In genomic region chr6:31734703-31735500, GRCh38 we compare ENCODE assay signal across 8 cellular contexts. TPM values are rescaled to one million over a fixed set of nuclear protein-coding genes. Genes with fewer than 3 reads are reported as not detected.
DNase-seq lines count a peak whose midpoint lies in the region; ATAC-seq and TF ChIP-seq lines count a peak whose summit lies in the region.

No MANE protein-coding gene starts in this region.

- TF ChIP-seq CTCF in 22Rv1 (IDR thresholded peaks at IDR 0.05): no peak
- TF ChIP-seq CTCF in activated CD8-positive, alpha-beta T cell treated with anti-CD3 and anti-CD28 coated beads for 36 hours (IDR thresholded peaks at IDR 0.05): no peak
- TF ChIP-seq CTCF in epithelial cell of esophagus (IDR thresholded peaks at IDR 0.05; ENCODE audit: insufficient read depth, low read depth, low read length, missing control alignments): no peak
- no peak for TF ChIP-seq CTCF in tibial nerve (IDR thresholded peaks at IDR 0.05)

- no peaks in the 10 kb centered on the region for H3K27me3 ChIP-seq in tibial nerve

- H3K36me3 ChIP-seq in tibial nerve: peaks cover 0 to 35% (median 4%) of the 10 kb centered on the region in 3 donors

- no peaks in the 10 kb centered on the region for H3K9me3 Mint-ChIP-seq in activated CD8-positive, alpha-beta T cell treated with anti-CD3 and anti-CD28 coated beads for 36 hours

- 2 to 3% methylated on average over 22 of the region's 22 CpGs for WGBS in tibial nerve, 2 donors

- peaks cover 60% of the 10 kb centered on the region for H3K4me1 Mint-ChIP-seq in activated CD8-positive, alpha-beta T cell treated with anti-CD3 and anti-CD28 coated beads for 36 hours (ENCODE audit: low read depth)

- TF ChIP-seq POLR2A in GM18526 (IDR thresholded peaks at IDR 0.05; ENCODE audit: extremely low read depth, insufficient read length) (peak; percentile 34), tibial nerve (IDR thresholded peaks at IDR 0.05) (peak; percentile 2 to 48)

- H3K9me3 ChIP-seq in tibial nerve: no peaks in the 10 kb centered on the region

- H3K4me1 ChIP-seq in tibial nerve: peaks cover 0 to 71% (median 38%) of the 10 kb centered on the region in 4 donors

- H3K4me3 ChIP-seq in epithelial cell of esophagus (ENCODE audit: low read length) (peak overlapping the region; percentile 100), tibial nerve (peak overlapping the region; percentile 64 to 76 (median 64))

- no peaks in the 10 kb centered on the region for H3K27me3 Mint-ChIP-seq in activated CD8-positive, alpha-beta T cell treated with anti-CD3 and anti-CD28 coated beads for 36 hours

- ATAC-seq in activated CD8-positive, alpha-beta T cell treated with anti-CD3 and anti-CD28 coated beads for 36 hours: peak; percentile 47
- no peak for ATAC-seq in GM21390 (IDR thresholded peaks at IDR 0.05; ENCODE audit: unreplicated experiment)

- intact Hi-C loops in activated CD8-positive, alpha-beta T cell treated with anti-CD3 and anti-CD28 coated beads for 36 hours (cut with micrococcal nuclease): loop anchor here (5.0 to 10.0 kb wide), 2 partner anchors 97 to 190 kb away; partner anchors contain the start of genes ATP6V1G2, DDX39B and NFKBIL1

- POLR2A ChIA-PET in activated CD8-positive, alpha-beta T cell treated with anti-CD3 and anti-CD28 coated beads for 36 hours (lab: Charles Lee): interaction anchor here (0.6 to 6.0 kb wide), 11 partner anchors 8 to 254 kb away, joined by 3 to 24 read pairs (median 4); partner anchors contain the start of genes GPANK1 and VARS1

- H3K36me3 Mint-ChIP-seq in activated CD8-positive, alpha-beta T cell treated with anti-CD3 and anti-CD28 coated beads for 36 hours (ENCODE audit: low read depth): peaks cover 51% of the 10 kb centered on the region

- H3K27ac Mint-ChIP-seq in activated CD8-positive, alpha-beta T cell treated with anti-CD3 and anti-CD28 coated beads for 36 hours: peak overlapping the region; percentile 93

- DNase-seq in NCI-H226 (peak; percentile 70), epithelial cell of esophagus (ENCODE audit: low read depth) (peak; percentile 83), myocyte (ENCODE audit: low read depth) (peak; percentile 81), tibial nerve (ENCODE audit: low spot score in 2 of 2) (peak in 1 of 2 donors; percentile 36)
- DNase-seq in activated CD8-positive, alpha-beta T cell treated with anti-CD3 and anti-CD28 coated beads for 36 hours: peak; percentile 78

- H3K4me3 Mint-ChIP-seq in activated CD8-positive, alpha-beta T cell treated with anti-CD3 and anti-CD28 coated beads for 36 hours: peak overlapping the region; percentile 97

- peak in 1 of 2 donors; percentile 58 for TF ChIP-seq EP300 in tibial nerve (IDR thresholded peaks at IDR 0.05)

- H3K27ac ChIP-seq in 22Rv1 (peak overlapping the region; percentile 99), tibial nerve (peak overlapping the region; percentile 89 to 94 (median 92))

- CTCF ChIA-PET in activated CD8-positive, alpha-beta T cell treated with anti-CD3 and anti-CD28 coated beads for 36 hours (lab: Charles Lee): interaction anchor here (0.7 to 9.9 kb wide), 6 partner anchors 11 to 98 kb away, joined by 3 to 59 read pairs (median 4); partner anchors contain the start of gene HSPA1B

RNA-seq across cellular contexts. Expression of gene CLIC1, which starts 1.4 kb away (rescaled TPM):
- 100 to 1,000 TPM; 334 to 346 TPM for total RNA-seq in activated CD8-positive, alpha-beta T cell treated with anti-CD3 and anti-CD28 coated beads for 36 hours
- total RNA-seq in myocyte (257 and 425 TPM in 2 replicates), tibial nerve (100 to 1,000 TPM; 216 to 341 (median 246) TPM)
- 416 TPM for polyA plus RNA-seq in myocyte (2012)

RNA-seq across cellular contexts. Expression of gene MSH5, which starts 4.9 kb away (rescaled TPM):
- total RNA-seq in activated CD8-positive, alpha-beta T cell treated with anti-CD3 and anti-CD28 coated beads for 36 hours: 100 to 1,000 TPM in 1 of 2 experiments, 10 to 100 TPM in 1; 96.9 to 105 TPM
- total RNA-seq in myocyte (7.4 and 8.4 TPM in 2 replicates), tibial nerve (10 to 100 TPM; 12.2 to 25.5 (median 18.4) TPM)
- polyA plus RNA-seq in myocyte (2012): 9.1 TPM

RNA-seq across cellular contexts. Expression of gene DDAH2, which starts 5.8 kb away (rescaled TPM):
- 1 to 10 TPM; 6.3 to 6.9 TPM for total RNA-seq in activated CD8-positive, alpha-beta T cell treated with anti-CD3 and anti-CD28 coated beads for 36 hours
- total RNA-seq in myocyte: 120 and 142 TPM in 2 replicates
- polyA plus RNA-seq in myocyte (2012): 168 TPM
- 100 to 1,000 TPM; 134 to 193 (median 166) TPM for total RNA-seq in tibial nerve

RNA-seq across cellular contexts. Expression of gene MPIG6B, which starts 11.7 kb away (rescaled TPM):
- under 1 TPM; 0.65 to 0.81 TPM for total RNA-seq in activated CD8-positive, alpha-beta T cell treated with anti-CD3 and anti-CD28 coated beads for 36 hours
- total RNA-seq in myocyte: not detected in 2 replicates
- polyA plus RNA-seq in myocyte (2012): 0.30 TPM
- total RNA-seq in tibial nerve: not detected

RNA-seq across cellular contexts. Expression of gene LY6G6C, which starts 13.4 kb away (rescaled TPM):
- not detected for total RNA-seq in activated CD8-positive, alpha-beta T cell treated with anti-CD3 and anti-CD28 coated beads for 36 hours
- total RNA-seq in myocyte (not detected in 2 replicates), tibial nerve (not detected)
- 0.11 TPM for polyA plus RNA-seq in myocyte (2012)

Comparison
In these comparisons a context has a peak if more than half of its experiments do, and no peak if none do; other contexts are left out.
1. RNA of gene DDAH2, which starts 5.8 kb away (total RNA-seq): 134 to 193 TPM in tibial nerve and 120 to 142 TPM in myocyte; 6.3 to 6.9 TPM in activated CD8-positive, alpha-beta T cell treated with anti-CD3 and anti-CD28 coated beads for 36 hours; every median in the first group is over 10 times any median in the second.